1 cellular context compared by ENCODE assay signal in the genomic region with DNA sequence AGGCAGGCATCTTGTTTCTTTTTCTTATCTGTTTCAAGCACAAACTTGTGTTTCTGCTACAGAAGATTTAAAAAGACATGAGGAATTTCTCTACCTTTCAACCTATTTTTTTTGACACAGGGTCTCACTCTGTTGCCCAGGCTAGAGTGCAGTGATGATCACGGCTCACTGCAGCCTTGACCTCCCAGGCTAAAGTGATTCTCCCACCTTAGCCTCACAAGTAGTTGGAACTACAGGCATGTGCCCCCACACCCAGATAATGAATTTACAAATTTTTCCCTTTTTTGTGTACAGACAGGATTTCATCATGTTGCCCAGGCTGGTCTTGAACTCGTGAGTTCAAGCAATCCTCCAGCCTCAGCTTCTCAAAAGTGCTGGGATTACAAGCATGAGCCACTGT.
TF ChIP-seq lines count a peak whose summit lies in the region.

No MANE protein-coding gene starts in this region.

TF ChIP-seq in K562, 482 proteins besides CTCF, POLR2A, EP300 and RAD21:
- TF ChIP-seq TCF15 (CRISPR knock-in tag; IDR thresholded peaks at IDR 0.05) (no peak), CEBPG (CRISPR knock-in tag; IDR thresholded peaks at IDR 0.05) (0 out of 2 replicates have a peak, but pooled peaks have one; percentile 42), CEBPG (tag; conservative IDR thresholded peaks at IDR 0.05 in 1 of 2, IDR thresholded peaks at IDR 0.05 in 1 of 2) (peak; percentile 8 to 51; a peak in 1 of 4 replicates), ZNF511 (CRISPR knock-in tag; IDR thresholded peaks at IDR 0.05) (no peak), NUFIP1 (IDR thresholded peaks at IDR 0.05; ENCODE audit: partially characterized antibody) (no peak), RBM17 (IDR thresholded peaks at IDR 0.05; ENCODE audit: borderline replicate concordance, low read depth, low read length) (no peak), ZNF274 (IDR thresholded peaks at IDR 0.05; ENCODE audit: borderline replicate concordance, low read depth, low read length) (no peak), RFX1 (IDR thresholded peaks at IDR 0.05) (no peak), CBFA2T3 (IDR thresholded peaks at IDR 0.05) (peak; percentile 19; the same call in 1 of the 2 replicates), NR4A1 (CRISPR knock-in tag; IDR thresholded peaks at IDR 0.05) (no peak), NR4A1 (tag; IDR thresholded peaks at IDR 0.05) (no peak), NFRKB (IDR thresholded peaks at IDR 0.05; ENCODE audit: low read depth) (no peak), NR1H2 (CRISPR knock-in tag; IDR thresholded peaks at IDR 0.05) (no peak), ILF3 (IDR thresholded peaks at IDR 0.05; ENCODE audit: borderline replicate concordance) (no peak), BRD9 (IDR thresholded peaks at IDR 0.05; ENCODE audit: low read depth, partially characterized antibody) (no peak), CREBBP (IDR thresholded peaks at IDR 0.05; ENCODE audit: low read depth, low read length) (no peak), TCF3 (CRISPR knock-in tag; IDR thresholded peaks at IDR 0.05) (0 out of 2 replicates have a peak, but pooled peaks have one; percentile 8), ZNF79 (CRISPR knock-in tag; IDR thresholded peaks at IDR 0.05; ENCODE audit: low read depth) (no peak), HOMEZ (CRISPR knock-in tag; IDR thresholded peaks at IDR 0.05) (no peak), CEBPB (tag; IDR thresholded peaks at IDR 0.05) (peak; percentile 24; the same call in 1 of the 2 replicates), CBX2 (IDR thresholded peaks at IDR 0.05; ENCODE audit: insufficient read depth, low read length, poor library complexity, severe bottlenecking) (no peak), TAF15 (IDR thresholded peaks at IDR 0.05; ENCODE audit: low read depth, low read length) (no peak), RHOXF2B (CRISPR knock-in tag; conservative IDR thresholded peaks at IDR 0.05) (no peak), MCM2 (IDR thresholded peaks at IDR 0.05; ENCODE audit: low read depth) (no peak), ZBTB1 (CRISPR knock-in tag; IDR thresholded peaks at IDR 0.05; ENCODE audit: borderline replicate concordance, low read depth) (no peak), DPF2 (IDR thresholded peaks at IDR 0.05) (0 out of 2 replicates have a peak, but pooled peaks have one; percentile 23), MYNN (IDR thresholded peaks at IDR 0.05) (no peak), MYNN (CRISPR knock-in tag; IDR thresholded peaks at IDR 0.05) (no peak), AFF1 (IDR thresholded peaks at IDR 0.05; ENCODE audit: low read depth in 1 of 2, partially characterized antibody in 2 of 2) (no peak), FOXA3 (CRISPR knock-in tag; conservative IDR thresholded peaks at IDR 0.05 in 1 of 2, IDR thresholded peaks at IDR 0.05 in 1 of 2) (no peak), ZNF740 (CRISPR knock-in tag; IDR thresholded peaks at IDR 0.05) (no peak), ZNF740 (tag; IDR thresholded peaks at IDR 0.05) (no peak), BCOR (IDR thresholded peaks at IDR 0.05) (0 out of 2 replicates have a peak, but pooled peaks have one; percentile 49), ZNF121 (CRISPR knock-in tag; conservative IDR thresholded peaks at IDR 0.05) (peak; percentile 70), MTF1 (CRISPR knock-in tag; IDR thresholded peaks at IDR 0.05; ENCODE audit: borderline replicate concordance) (no peak), U2AF2 (optimal IDR thresholded peaks at IDR 0.05; ENCODE audit: low read depth, low read length) (no peak), RBM25 (IDR thresholded peaks at IDR 0.05; ENCODE audit: low read depth, low read length, severe bottlenecking) (peak; percentile 18), NKRF (IDR thresholded peaks at IDR 0.05; ENCODE audit: borderline replicate concordance) (no peak), CSDE1 (IDR thresholded peaks at IDR 0.05) (no peak), SOX6 (IDR thresholded peaks at IDR 0.05) (0 out of 2 replicates have a peak, but pooled peaks have one; percentile 4)
- TF ChIP-seq, protein P1, sequence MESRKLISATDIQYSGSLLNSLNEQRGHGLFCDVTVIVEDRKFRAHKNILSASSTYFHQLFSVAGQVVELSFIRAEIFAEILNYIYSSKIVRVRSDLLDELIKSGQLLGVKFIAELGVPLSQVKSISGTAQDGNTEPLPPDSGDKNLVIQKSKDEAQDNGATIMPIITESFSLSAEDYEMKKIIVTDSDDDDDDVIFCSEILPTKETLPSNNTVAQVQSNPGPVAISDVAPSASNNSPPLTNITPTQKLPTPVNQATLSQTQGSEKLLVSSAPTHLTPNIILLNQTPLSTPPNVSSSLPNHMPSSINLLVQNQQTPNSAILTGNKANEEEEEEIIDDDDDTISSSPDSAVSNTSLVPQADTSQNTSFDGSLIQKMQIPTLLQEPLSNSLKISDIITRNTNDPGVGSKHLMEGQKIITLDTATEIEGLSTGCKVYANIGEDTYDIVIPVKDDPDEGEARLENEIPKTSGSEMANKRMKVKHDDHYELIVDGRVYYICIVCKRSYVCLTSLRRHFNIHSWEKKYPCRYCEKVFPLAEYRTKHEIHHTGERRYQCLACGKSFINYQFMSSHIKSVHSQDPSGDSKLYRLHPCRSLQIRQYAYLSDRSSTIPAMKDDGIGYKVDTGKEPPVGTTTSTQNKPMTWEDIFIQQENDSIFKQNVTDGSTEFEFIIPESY (CRISPR knock-in tag; IDR thresholded peaks at IDR 0.05) = no peak
- TF ChIP-seq, protein P2, sequence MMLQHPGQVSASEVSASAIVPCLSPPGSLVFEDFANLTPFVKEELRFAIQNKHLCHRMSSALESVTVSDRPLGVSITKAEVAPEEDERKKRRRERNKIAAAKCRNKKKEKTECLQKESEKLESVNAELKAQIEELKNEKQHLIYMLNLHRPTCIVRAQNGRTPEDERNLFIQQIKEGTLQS (IDR thresholded peaks at IDR 0.05) = 0 out of 2 replicates have a peak, but pooled peaks have one; percentile 22
- TF ChIP-seq, protein P2 (CRISPR knock-in tag; conservative IDR thresholded peaks at IDR 0.05) = no peak
- TF ChIP-seq, protein P3, sequence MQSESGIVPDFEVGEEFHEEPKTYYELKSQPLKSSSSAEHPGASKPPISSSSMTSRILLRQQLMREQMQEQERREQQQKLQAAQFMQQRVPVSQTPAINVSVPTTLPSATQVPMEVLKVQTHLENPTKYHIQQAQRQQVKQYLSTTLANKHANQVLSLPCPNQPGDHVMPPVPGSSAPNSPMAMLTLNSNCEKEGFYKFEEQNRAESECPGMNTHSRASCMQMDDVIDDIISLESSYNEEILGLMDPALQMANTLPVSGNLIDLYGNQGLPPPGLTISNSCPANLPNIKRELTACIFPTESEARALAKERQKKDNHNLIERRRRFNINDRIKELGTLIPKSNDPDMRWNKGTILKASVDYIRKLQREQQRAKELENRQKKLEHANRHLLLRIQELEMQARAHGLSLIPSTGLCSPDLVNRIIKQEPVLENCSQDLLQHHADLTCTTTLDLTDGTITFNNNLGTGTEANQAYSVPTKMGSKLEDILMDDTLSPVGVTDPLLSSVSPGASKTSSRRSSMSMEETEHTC (IDR thresholded peaks at IDR 0.05) = no peak
